Comparison of ENCODE assay signal across 11 cellular contexts in the genomic region with DNA sequence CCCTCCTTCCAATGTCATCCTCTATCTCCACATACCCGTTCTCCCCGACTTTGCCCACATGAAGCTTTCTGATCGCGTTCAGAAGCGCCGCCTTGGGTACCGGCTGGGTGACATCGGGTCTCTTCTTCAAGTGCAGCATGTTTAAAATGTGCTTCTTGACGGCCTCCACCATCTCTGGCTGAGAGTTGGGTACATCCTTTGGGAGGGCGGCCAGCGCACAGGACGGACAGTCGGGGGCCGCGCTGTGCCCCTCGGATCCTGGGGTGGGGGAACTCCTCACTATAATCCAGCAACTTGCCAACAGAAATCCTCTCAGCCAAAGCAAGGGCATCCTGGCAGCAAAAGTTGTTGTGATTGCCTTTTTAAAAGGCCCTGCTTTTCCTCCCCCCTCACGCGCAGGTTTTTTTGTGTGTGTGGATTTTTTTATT. TPM values are rescaled to one million over a fixed set of nuclear protein-coding genes. Genes with fewer than 3 reads are reported as not detected.
DNase-seq lines count a peak whose midpoint lies in the region; ATAC-seq and TF ChIP-seq lines count a peak whose summit lies in the region.
"Had no signal": no experiment of that assay in that cellular context is flagged by ENCODE, and none has a peak within 500 bp of the region (broad histone marks: within the 10 kb centered on the region; RNA-seq: fewer than 3 reads in every experiment).

No MANE protein-coding gene starts in this region.

- H3K27me3 Mint-ChIP-seq in naive thymus-derived CD8-positive, alpha-beta T cell = peaks cover 45 to 77% (median 58%) of the 10 kb centered on the region in 5 donors

- no peak for DNase-seq in left ventricle myocardium inferior
- DNase-seq in cardiac septum (ENCODE audit: low spot score) = no peak
- no peak for DNase-seq in epithelial cell of esophagus (ENCODE audit: low read depth)
- no peak for DNase-seq in naive thymus-derived CD8-positive, alpha-beta T cell
- DNase-seq in upper lobe of right lung = no peak
- no peak for DNase-seq in OCI-M2 (lab: John Stamatoyannopoulos, UW; ENCODE audit: unreplicated experiment)
- no peak for DNase-seq in inferior parietal cortex (ENCODE audit: extremely low spot score)
- DNase-seq in NCI-H774 (lab: John Stamatoyannopoulos, UW) = no peak
- DNase-seq: CD8-positive, alpha-beta memory T cell; MM.1S; stimulated activated CD4-positive, alpha-beta T cell treated with anti-CD3 and anti-CD28 coated beads, Interleukin-1b, Interleukin-23, amount 100 ng/mL, for 48 hours had no signal

- H3K27me3 ChIP-seq in left ventricle myocardium inferior (ENCODE audit: low read depth) (peaks cover 76% of the 10 kb centered on the region), upper lobe of right lung (peaks cover 18% of the 10 kb centered on the region)

- TF ChIP-seq CTCF in left ventricle myocardium inferior (IDR thresholded peaks at IDR 0.05; ENCODE audit: borderline replicate concordance) = no peak
- no peak for TF ChIP-seq CTCF in epithelial cell of esophagus (IDR thresholded peaks at IDR 0.05; ENCODE audit: insufficient read depth, low read depth, low read length, missing control alignments)
- TF ChIP-seq CTCF in upper lobe of right lung (IDR thresholded peaks at IDR 0.05) = no peak

- H3K36me3 ChIP-seq in left ventricle myocardium inferior = no peaks in the 10 kb centered on the region
- no peaks in the 10 kb centered on the region for H3K36me3 ChIP-seq in upper lobe of right lung

- POLR2A ChIA-PET in naive thymus-derived CD8-positive, alpha-beta T cell (lab: Charles Lee) = no interaction called here

- H3K36me3 Mint-ChIP-seq in naive thymus-derived CD8-positive, alpha-beta T cell = no peaks in the 10 kb centered on the region
- H3K36me3 Mint-ChIP-seq: CD8-positive, alpha-beta memory T cell had no signal

- H3K4me3 ChIP-seq in left ventricle myocardium inferior (peak overlapping the region; percentile 61), epithelial cell of esophagus (ENCODE audit: low read length) (peak overlapping the region; percentile 48), upper lobe of right lung (peak overlapping the region; percentile 48)

- peaks cover 28% of the 10 kb centered on the region for H3K4me1 ChIP-seq in left ventricle myocardium inferior
- no peaks in the 10 kb centered on the region for H3K4me1 ChIP-seq in upper lobe of right lung

- H3K9me3 ChIP-seq in left ventricle myocardium inferior (replicated peaks) (no peaks in the 10 kb centered on the region), upper lobe of right lung (no peaks in the 10 kb centered on the region)

- peak overlapping the region in 7 of 10 donors; percentile 21 to 62 (median 41) for H3K4me3 Mint-ChIP-seq in naive thymus-derived CD8-positive, alpha-beta T cell
- H3K4me3 Mint-ChIP-seq: CD8-positive, alpha-beta memory T cell had no signal

- peak overlapping the region; percentile 47 for H3K27ac ChIP-seq in left ventricle myocardium inferior (replicated peaks)
- H3K27ac ChIP-seq in upper lobe of right lung = peak overlapping the region; percentile 70

- H3K27ac Mint-ChIP-seq in naive thymus-derived CD8-positive, alpha-beta T cell = peak overlapping the region in 2 of 10 donors; percentile 37

- H3K4me1 Mint-ChIP-seq in naive thymus-derived CD8-positive, alpha-beta T cell = peaks cover 5 to 22% (median 19%) of the 10 kb centered on the region in 4 donors

- no peak for ATAC-seq in naive thymus-derived CD8-positive, alpha-beta T cell
- no peak for ATAC-seq in upper lobe of right lung

- intact Hi-C loops in left ventricle myocardium inferior (cut with micrococcal nuclease) (no loop called here), cardiac septum (cut with DNase I) (no loop called here), upper lobe of right lung (cut with DNase I) (no loop called here)

- no peaks in the 10 kb centered on the region for H3K9me3 Mint-ChIP-seq in naive thymus-derived CD8-positive, alpha-beta T cell

RNA-seq across cellular contexts. Expression of gene INHBA, which starts 2.8 kb away (rescaled TPM):
- total RNA-seq in left ventricle myocardium inferior = 8.6 TPM
- total RNA-seq in cardiac septum = 14.1 TPM
- not detected for total RNA-seq in naive thymus-derived CD8-positive, alpha-beta T cell
- not detected for polyA plus RNA-seq in naive thymus-derived CD8-positive, alpha-beta T cell
- 70.2 TPM for total RNA-seq in upper lobe of right lung
- total RNA-seq: CD8-positive, alpha-beta memory T cell had no signal
- polyA plus RNA-seq: CD8-positive, alpha-beta memory T cell had no signal
